In the genomic region with DNA sequence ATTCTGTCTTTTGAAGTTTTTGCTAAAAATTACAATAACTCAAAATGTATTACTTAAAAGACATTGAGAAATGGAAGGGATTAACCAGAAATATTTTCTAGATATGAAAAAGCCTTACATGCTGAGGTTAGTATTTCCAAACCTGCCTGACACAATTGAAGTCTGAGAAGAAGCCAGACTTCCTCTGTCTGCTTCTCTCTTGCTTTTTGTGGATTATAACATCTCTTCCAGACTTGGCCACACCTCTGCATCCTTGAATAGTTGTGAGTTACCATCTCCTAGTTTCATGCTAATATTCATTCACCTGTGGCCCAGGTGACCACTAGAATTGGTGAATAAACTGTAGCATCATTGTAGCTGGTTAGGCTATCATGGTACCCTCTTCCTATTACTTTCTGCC, we compare ENCODE assay signal across 34 cellular contexts.
"Had no signal": no experiment of that assay in that cellular context is flagged by ENCODE, and none has a peak within 500 bp of the region (broad histone marks: within the 10 kb centered on the region; RNA-seq: fewer than 3 reads in every experiment).

No MANE protein-coding gene starts in this region.

- H3K9me3 Mint-ChIP-seq: activated CD4-positive, alpha-beta memory T cell treated with anti-CD3 and anti-CD28 coated beads for 36 hours; activated T-cell treated with anti-CD3 and anti-CD28 coated beads, Interleukin-2, amount 50 U/mL, for 24 hours; activated T-helper 17 cell treated with anti-CD3 and anti-CD28 coated beads, Interleukin-2, amount 50 U/mL, for 72 hours; neural progenitor cell; stimulated activated memory B cell treated with anti-CD40 and anti-IgM and Interleukin-4, amounts not matched to agents 10 μg/mL and 1 μg/mL and 100 μg/mL, for 72 hours; stimulated activated naive CD8-positive, alpha-beta T cell treated with anti-CD3 and anti-CD28 coated beads, Interleukin-15, amount 100 ng/mL, for 72 hours; T-helper 1 cell treated with Interleukin-12 subunit alpha and Interleukin-12 subunit beta and Interleukin-4 antibody, amounts not matched to agents 30 μg/mL and 1 μg/mL, for 36 hours; type B pancreatic cell had no signal

- H3K4me3 Mint-ChIP-seq: activated CD4-positive, alpha-beta memory T cell treated with anti-CD3 and anti-CD28 coated beads for 36 hours; activated T-cell treated with anti-CD3 and anti-CD28 coated beads, Interleukin-2, amount 50 U/mL, for 24 hours; activated T-helper 17 cell treated with anti-CD3 and anti-CD28 coated beads, Interleukin-2, amount 50 U/mL, for 72 hours; natural killer cell; neural progenitor cell; stimulated activated memory B cell treated with anti-CD40 and anti-IgM and Interleukin-4, amounts not matched to agents 10 μg/mL and 1 μg/mL and 100 μg/mL, for 72 hours; stimulated activated naive CD8-positive, alpha-beta T cell treated with anti-CD3 and anti-CD28 coated beads, Interleukin-15, amount 100 ng/mL, for 72 hours; T-helper 1 cell treated with Interleukin-12 subunit alpha and Interleukin-12 subunit beta and Interleukin-4 antibody, amounts not matched to agents 30 μg/mL and 1 μg/mL, for 36 hours; type B pancreatic cell had no signal

- H2AFZ ChIP-seq: neural progenitor cell, parathyroid adenoma had no signal

- H3K27ac Mint-ChIP-seq: activated CD4-positive, alpha-beta memory T cell treated with anti-CD3 and anti-CD28 coated beads for 36 hours; activated T-cell treated with anti-CD3 and anti-CD28 coated beads, Interleukin-2, amount 50 U/mL, for 24 hours; activated T-helper 17 cell treated with anti-CD3 and anti-CD28 coated beads, Interleukin-2, amount 50 U/mL, for 72 hours; natural killer cell; neural progenitor cell; stimulated activated memory B cell treated with anti-CD40 and anti-IgM and Interleukin-4, amounts not matched to agents 10 μg/mL and 1 μg/mL and 100 μg/mL, for 72 hours; stimulated activated naive CD8-positive, alpha-beta T cell treated with anti-CD3 and anti-CD28 coated beads, Interleukin-15, amount 100 ng/mL, for 72 hours; T-helper 1 cell treated with Interleukin-12 subunit alpha and Interleukin-12 subunit beta and Interleukin-4 antibody, amounts not matched to agents 30 μg/mL and 1 μg/mL, for 36 hours; type B pancreatic cell had no signal

- H3K4me1 ChIP-seq: breast epithelium, heart left ventricle, neural progenitor cell, parathyroid adenoma, psoas muscle, sigmoid colon, uterus had no signal

- H3K36me3 Mint-ChIP-seq: activated CD4-positive, alpha-beta memory T cell treated with anti-CD3 and anti-CD28 coated beads for 36 hours; natural killer cell; neural progenitor cell; stimulated activated memory B cell treated with anti-CD40 and anti-IgM and Interleukin-4, amounts not matched to agents 10 μg/mL and 1 μg/mL and 100 μg/mL, for 72 hours; type B pancreatic cell had no signal

- H3K9me3 ChIP-seq: breast epithelium, psoas muscle, sigmoid colon, uterus had no signal

- H3K27me3 ChIP-seq: breast epithelium, heart left ventricle, neural progenitor cell, sigmoid colon, uterus had no signal

- ATAC-seq: activated CD4-positive, CD25-positive, alpha-beta regulatory T cell treated with anti-CD3 and anti-CD28 coated beads, Interleukin-2, amount 50 U/mL, for 24 hours; activated T-helper 17 cell treated with anti-CD3 and anti-CD28 coated beads, Interleukin-2, amount 50 U/mL, for 72 hours; heart left ventricle; left colon; natural killer cell; psoas muscle; stimulated activated memory B cell treated with anti-CD40 and anti-IgM and Interleukin-4, amounts not matched to agents 10 μg/mL and 1 μg/mL and 100 μg/mL, for 72 hours; stimulated activated naive CD8-positive, alpha-beta T cell treated with anti-CD3 and anti-CD28 coated beads, Interleukin-15, amount 100 ng/mL, for 72 hours had no signal

- H3K27ac ChIP-seq: breast epithelium, heart left ventricle, neural progenitor cell, parathyroid adenoma, psoas muscle, sigmoid colon, uterus, VCaP had no signal

- H3K79me2 ChIP-seq: parathyroid adenoma had no signal

- H3K36me3 ChIP-seq: breast epithelium, heart left ventricle, neural progenitor cell, sigmoid colon, uterus had no signal

- H3K4me1 Mint-ChIP-seq: activated T-helper 17 cell treated with anti-CD3 and anti-CD28 coated beads, Interleukin-2, amount 50 U/mL, for 72 hours; natural killer cell; neural progenitor cell; stimulated activated memory B cell treated with anti-CD40 and anti-IgM and Interleukin-4, amounts not matched to agents 10 μg/mL and 1 μg/mL and 100 μg/mL, for 72 hours; stimulated activated naive CD8-positive, alpha-beta T cell treated with anti-CD3 and anti-CD28 coated beads, Interleukin-15, amount 100 ng/mL, for 72 hours had no signal

- H3K4me2 ChIP-seq: neural progenitor cell had no signal

- H3K9ac ChIP-seq: neural progenitor cell, parathyroid adenoma had no signal

- H3K4me3 ChIP-seq: breast epithelium, heart left ventricle, neural progenitor cell, psoas muscle, sigmoid colon, uterus had no signal

- H3K27me3 Mint-ChIP-seq: activated CD4-positive, alpha-beta memory T cell treated with anti-CD3 and anti-CD28 coated beads for 36 hours; activated T-cell treated with anti-CD3 and anti-CD28 coated beads, Interleukin-2, amount 50 U/mL, for 24 hours; activated T-helper 17 cell treated with anti-CD3 and anti-CD28 coated beads, Interleukin-2, amount 50 U/mL, for 72 hours; stimulated activated memory B cell treated with anti-CD40 and anti-IgM and Interleukin-4, amounts not matched to agents 10 μg/mL and 1 μg/mL and 100 μg/mL, for 72 hours; stimulated activated naive CD8-positive, alpha-beta T cell treated with anti-CD3 and anti-CD28 coated beads, Interleukin-15, amount 100 ng/mL, for 72 hours; type B pancreatic cell had no signal

- DNase-seq: activated CD4-positive, alpha-beta memory T cell treated with anti-CD3 and anti-CD28 coated beads for 36 hours; activated CD4-positive, alpha-beta T cell treated with anti-CD3 and anti-CD28 coated beads for 48 hours; activated CD8-positive, alpha-beta memory T cell treated with anti-CD3 and anti-CD28 coated beads, Interleukin-2, amount 50 U/mL, for 48 hours; activated gamma-delta T cell treated with Interleukin-2 at 50 U/mL for 16 hours; activated naive CD4-positive, alpha-beta T cell treated with anti-CD3 and anti-CD28 coated beads, Interleukin-2, amount 50 U/mL, for 16 hours; activated T-cell treated with anti-CD3 and anti-CD28 coated beads, Interleukin-2, amount 50 U/mL, for 24 hours; central memory CD4-positive, alpha-beta T cell; foreskin fibroblast; heart left ventricle; hypothalamus; kidney; left colon; midbrain; natural killer cell; occipital lobe; psoas muscle; sigmoid colon; small intestine; stimulated activated CD4-positive, alpha-beta T cell treated with anti-CD3 and anti-CD28 coated beads, Interleukin-1b, Interleukin-23, amount 100 ng/mL, for 48 hours; stimulated activated CD4-positive, alpha-beta T cell treated with anti-CD3 and anti-CD28 coated beads, Interleukin-4, amount 100 ng/mL, for 4 hours; stimulated activated CD8-positive, alpha-beta memory T cell treated with anti-CD3 and anti-CD28 coated beads, Interleukin-4, amount 100 ng/mL, for 48 hours; stimulated activated naive CD8-positive, alpha-beta T cell treated with anti-CD3 and anti-CD28 coated beads, Interleukin-15, amount 100 ng/mL, for 72 hours; substantia nigra; T-helper 9 cell; uterus had no signal
